In the genomic region with DNA sequence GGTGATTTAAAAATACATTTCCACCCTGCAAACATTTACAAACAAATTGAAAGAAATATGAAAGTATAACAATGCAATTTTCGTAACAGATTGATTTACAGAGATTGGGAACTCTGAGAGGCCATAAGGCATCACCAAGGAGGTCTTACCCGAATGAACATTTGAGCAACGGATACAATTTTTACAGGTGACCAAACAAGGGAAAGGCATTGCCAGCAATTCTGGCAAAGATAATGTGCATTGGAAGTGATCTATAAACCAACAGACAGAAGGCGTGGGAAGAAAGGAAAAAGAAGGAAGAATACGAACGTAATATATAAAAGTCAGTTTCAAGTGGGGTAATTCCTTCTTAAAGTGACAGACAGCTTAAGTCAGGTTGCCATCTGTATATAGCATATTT, we compare ENCODE assay signal across 15 cellular contexts.
DNase-seq lines count a peak whose midpoint lies in the region.
"Had no signal": no experiment of that assay in that cellular context is flagged by ENCODE, and none has a peak within 500 bp of the region (broad histone marks: within the 10 kb centered on the region; RNA-seq: fewer than 3 reads in every experiment).

No MANE protein-coding gene starts in this region.

- DNase-seq in NCI-H2171 treated with DMSO at 0.1 percent for 48 hours (lab: John Stamatoyannopoulos, UW): peak; percentile 25
- DNase-seq in NCI-H2171 (lab: John Stamatoyannopoulos, UW): no peak
- DNase-seq in G401 (ENCODE audit: low spot score): peak; percentile 72
- DNase-seq in SK-N-DZ (ENCODE audit: low spot score): peak; percentile 44
- DNase-seq in cerebellar cortex (ENCODE audit: low spot score): peak; percentile 67
- DNase-seq in foreskin melanocyte: no peak
- DNase-seq in stimulated activated naive CD4-positive, alpha-beta T cell (lab: John Stamatoyannopoulos, UW): no peak
- DNase-seq in activated CD4-positive, alpha-beta T cell treated with anti-CD3 and anti-CD28 coated beads for 4 hours: no peak
- DNase-seq: AML-193; Caco-2; Calu3; CD4-positive, alpha-beta T cell; CD8-positive, alpha-beta T cell; DMS79 treated with DMSO at 0.1 percent for 48 hours; GDM1 had no signal

- in situ Hi-C loops in G401 (cut with HindIII; ENCODE audit: low sequenced_read_pairs): no loop called here

Comparison
In these comparisons a context has a peak if more than half of its experiments do, and no peak if none do; other contexts are left out.
1. DNase-seq: peak in NCI-H2171 treated with DMSO at 0.1 percent for 48 hours (single experiment), G401 (single experiment), SK-N-DZ (single experiment) and cerebellar cortex (single experiment); none in NCI-H2171 (single experiment), foreskin melanocyte (single experiment), stimulated activated naive CD4-positive, alpha-beta T cell (0 of 6) and activated CD4-positive, alpha-beta T cell treated with anti-CD3 and anti-CD28 coated beads for 4 hours (0 of 2).